Comparison of ENCODE assay signal across 36 cellular contexts in the genomic region with DNA sequence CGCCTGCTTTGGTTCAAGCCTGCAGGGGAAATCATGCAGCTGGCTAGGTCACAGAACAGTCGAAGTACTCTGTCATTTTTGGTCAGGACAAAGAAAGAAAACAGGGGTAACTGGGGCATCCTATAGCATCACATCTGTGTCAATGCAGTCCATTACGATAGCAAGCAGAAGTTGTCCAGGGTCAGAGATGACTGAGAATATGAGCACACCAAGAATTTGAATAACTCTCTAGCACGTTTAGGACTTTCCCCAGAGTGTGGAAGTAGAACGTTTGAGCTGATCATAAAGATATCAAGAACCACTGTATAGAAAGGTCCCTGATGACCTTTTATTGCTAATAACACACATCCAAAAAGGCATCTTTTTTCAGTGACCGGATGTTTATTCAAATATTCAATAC. TPM values are rescaled to one million over a fixed set of nuclear protein-coding genes. Genes with fewer than 3 reads are reported as not detected.
"Had no signal": no experiment of that assay in that cellular context is flagged by ENCODE, and none has a peak within 500 bp of the region (broad histone marks: within the 10 kb centered on the region; RNA-seq: fewer than 3 reads in every experiment).

No MANE protein-coding gene starts in this region.

- H3K4me2 ChIP-seq: hepatocyte had no signal

- H3K27me3 ChIP-seq: ascending aorta, breast epithelium, cardiac muscle cell, gastrocnemius medialis, hepatocyte had no signal

- H3K4me3 ChIP-seq: ascending aorta, breast epithelium, cardiac muscle cell, esophagus muscularis mucosa, gastrocnemius medialis, heart left ventricle, hepatocyte had no signal

- H3K4me1 Mint-ChIP-seq: activated CD4-positive, alpha-beta T cell treated with anti-CD3 and anti-CD28 coated beads for 36 hours; activated CD4-positive, alpha-beta T cell treated with anti-CD3 and anti-CD28 coated beads, Interleukin-2, amount 10 ng/mL, durations not matched to agents 24 days and 14 days; activated CD8-positive, alpha-beta memory T cell treated with anti-CD3 and anti-CD28 coated beads, Interleukin-2, amount 10 ng/mL, durations not matched to agents 7 days and 5 days; activated naive CD4-positive, alpha-beta T cell treated with anti-CD3 and anti-CD28 coated beads, Interleukin-2, amount 10 ng/mL, durations not matched to agents 7 days and 5 days; activated naive CD8-positive, alpha-beta T cell treated with anti-CD3 and anti-CD28 coated beads, Interleukin-2, amount 10 ng/mL, durations not matched to agents 7 days and 5 days; brain; T-helper 17 cell had no signal

- H3K27ac Mint-ChIP-seq: activated CD4-positive, alpha-beta memory T cell treated with anti-CD3 and anti-CD28 coated beads for 36 hours; activated CD4-positive, alpha-beta T cell treated with anti-CD3 and anti-CD28 coated beads for 36 hours; activated CD4-positive, alpha-beta T cell treated with anti-CD3 and anti-CD28 coated beads, Interleukin-2, amount 10 ng/mL, durations not matched to agents 24 days and 14 days; activated CD8-positive, alpha-beta memory T cell treated with anti-CD3 and anti-CD28 coated beads, Interleukin-2, amount 10 ng/mL, durations not matched to agents 7 days and 5 days; activated CD8-positive, alpha-beta T cell treated with anti-CD3 and anti-CD28 coated beads, Interleukin-2, amount 10 ng/mL, durations not matched to agents 7 days and 5 days; activated naive CD4-positive, alpha-beta T cell treated with anti-CD3 and anti-CD28 coated beads, Interleukin-2, amount 10 ng/mL, durations not matched to agents 7 days and 5 days; activated naive CD4-positive, alpha-beta T cell treated with anti-CD3 and anti-CD28 coated beads, Interleukin-2, amount 50 U/mL, for 72 hours; activated naive CD8-positive, alpha-beta T cell treated with anti-CD3 and anti-CD28 coated beads, Interleukin-2, amount 10 ng/mL, durations not matched to agents 7 days and 5 days; activated T-cell treated with anti-CD3 and anti-CD28 coated beads, Interleukin-2, amount 50 U/mL, for 72 hours; brain; effector memory CD8-positive, alpha-beta T cell; T-helper 17 cell; T-helper 2 cell treated with Interferon-gamma antibody and Interleukin-4, amounts not matched to agents 5 μg/mL and 100 μg/mL, for 36 hours had no signal

- H3K79me2 ChIP-seq: hepatocyte had no signal

- H3K27ac ChIP-seq: ascending aorta, breast epithelium, cardiac muscle cell, esophagus muscularis mucosa, foreskin keratinocyte, gastrocnemius medialis, heart left ventricle, hepatocyte had no signal

- H3K4me1 ChIP-seq: ascending aorta, breast epithelium, esophagus muscularis mucosa, foreskin keratinocyte, gastrocnemius medialis, heart left ventricle had no signal

- H3K9me3 ChIP-seq: ascending aorta, esophagus muscularis mucosa, gastrocnemius medialis had no signal

- H2AFZ ChIP-seq: hepatocyte had no signal

- H3K4me3 Mint-ChIP-seq: activated CD4-positive, alpha-beta memory T cell treated with anti-CD3 and anti-CD28 coated beads for 36 hours; activated CD4-positive, alpha-beta T cell treated with anti-CD3 and anti-CD28 coated beads for 36 hours; activated CD4-positive, alpha-beta T cell treated with anti-CD3 and anti-CD28 coated beads, Interleukin-2, amount 10 ng/mL, durations not matched to agents 24 days and 14 days; activated CD8-positive, alpha-beta memory T cell treated with anti-CD3 and anti-CD28 coated beads, Interleukin-2, amount 10 ng/mL, durations not matched to agents 7 days and 5 days; activated CD8-positive, alpha-beta T cell treated with anti-CD3 and anti-CD28 coated beads, Interleukin-2, amount 10 ng/mL, durations not matched to agents 7 days and 5 days; activated naive CD4-positive, alpha-beta T cell treated with anti-CD3 and anti-CD28 coated beads, Interleukin-2, amount 10 ng/mL, durations not matched to agents 7 days and 5 days; activated naive CD8-positive, alpha-beta T cell treated with anti-CD3 and anti-CD28 coated beads, Interleukin-2, amount 10 ng/mL, durations not matched to agents 7 days and 5 days; activated T-cell treated with anti-CD3 and anti-CD28 coated beads, Interleukin-2, amount 50 U/mL, for 72 hours; brain; effector memory CD8-positive, alpha-beta T cell; T-helper 17 cell; T-helper 2 cell treated with Interferon-gamma antibody and Interleukin-4, amounts not matched to agents 5 μg/mL and 100 μg/mL, for 36 hours had no signal

- ATAC-seq: activated CD4-positive, alpha-beta T cell treated with anti-CD3 and anti-CD28 coated beads for 36 hours; activated CD8-positive, alpha-beta memory T cell treated with anti-CD3 and anti-CD28 coated beads, Interleukin-2, amount 10 ng/mL, durations not matched to agents 7 days and 5 days; activated CD8-positive, alpha-beta T cell treated with anti-CD3 and anti-CD28 coated beads, Interleukin-2, amount 10 ng/mL, durations not matched to agents 7 days and 5 days; activated naive CD4-positive, alpha-beta T cell treated with anti-CD3 and anti-CD28 coated beads, Interleukin-2, amount 50 U/mL, for 72 hours; activated T-cell treated with anti-CD3 and anti-CD28 coated beads, Interleukin-2, amount 50 U/mL, for 72 hours; effector memory CD8-positive, alpha-beta T cell; foreskin keratinocyte; gastrocnemius medialis; heart left ventricle; T-helper 17 cell had no signal

- DNase-seq: activated CD4-positive, alpha-beta memory T cell treated with anti-CD3 and anti-CD28 coated beads for 36 hours; activated CD4-positive, alpha-beta T cell treated with anti-CD3 and anti-CD28 coated beads for 36 hours; activated CD4-positive, alpha-beta T cell treated with anti-CD3 and anti-CD28 coated beads, Interleukin-2, amount 10 ng/mL, durations not matched to agents 24 days and 14 days; activated CD4-positive, CD25-positive, alpha-beta regulatory T cell; activated CD4-positive, CD25-positive, alpha-beta regulatory T cell treated with anti-CD3 and anti-CD28 coated beads, Interleukin-2, amount 50 U/mL, for 72 hours; activated CD8-positive, alpha-beta memory T cell treated with anti-CD3 and anti-CD28 coated beads, Interleukin-2, amount 10 ng/mL, durations not matched to agents 7 days and 5 days; activated CD8-positive, alpha-beta memory T cell treated with anti-CD3 and anti-CD28 coated beads, Interleukin-2, amount 50 U/mL, for 4 hours; activated CD8-positive, alpha-beta T cell treated with anti-CD3 and anti-CD28 coated beads, Interleukin-2, amount 10 ng/mL, durations not matched to agents 7 days and 5 days; activated gamma-delta T cell; activated naive CD4-positive, alpha-beta T cell; activated naive CD4-positive, alpha-beta T cell treated with anti-CD3 and anti-CD28 coated beads, Interleukin-2, amount 10 ng/mL, durations not matched to agents 7 days and 5 days; activated naive CD8-positive, alpha-beta T cell treated with anti-CD3 and anti-CD28 coated beads, Interleukin-2, amount 10 ng/mL, durations not matched to agents 7 days and 5 days; activated T-cell treated with anti-CD3 and anti-CD28 coated beads, Interleukin-2, amount 50 U/mL, for 1 hour; activated T-cell treated with anti-CD3 and anti-CD28 coated beads, Interleukin-2, amount 50 U/mL, for 72 hours; central memory CD4-positive, alpha-beta T cell; cerebellar nuclear complex; cortex of kidney; dermis blood vessel endothelial cell; effector CD4-positive, alpha-beta T cell; effector memory CD8-positive, alpha-beta T cell; erythroblast; foreskin keratinocyte; gastrocnemius medialis; glutamatergic neuron; heart left ventricle; T-helper 17 cell; T1000 had no signal

- H3K9me3 Mint-ChIP-seq: activated CD4-positive, alpha-beta memory T cell treated with anti-CD3 and anti-CD28 coated beads for 36 hours; activated naive CD4-positive, alpha-beta T cell treated with anti-CD3 and anti-CD28 coated beads, Interleukin-2, amount 10 ng/mL, durations not matched to agents 7 days and 5 days; brain; effector memory CD8-positive, alpha-beta T cell; T-helper 2 cell treated with Interferon-gamma antibody and Interleukin-4, amounts not matched to agents 5 μg/mL and 100 μg/mL, for 36 hours had no signal

- H3K36me3 Mint-ChIP-seq: activated CD4-positive, alpha-beta memory T cell treated with anti-CD3 and anti-CD28 coated beads for 36 hours; activated CD8-positive, alpha-beta memory T cell treated with anti-CD3 and anti-CD28 coated beads, Interleukin-2, amount 10 ng/mL, durations not matched to agents 7 days and 5 days; activated naive CD4-positive, alpha-beta T cell treated with anti-CD3 and anti-CD28 coated beads, Interleukin-2, amount 10 ng/mL, durations not matched to agents 7 days and 5 days; activated naive CD4-positive, alpha-beta T cell treated with anti-CD3 and anti-CD28 coated beads, Interleukin-2, amount 50 U/mL, for 72 hours; activated naive CD8-positive, alpha-beta T cell treated with anti-CD3 and anti-CD28 coated beads, Interleukin-2, amount 10 ng/mL, durations not matched to agents 7 days and 5 days; brain had no signal

- H3K36me3 ChIP-seq: ascending aorta, breast epithelium, cardiac muscle cell, esophagus muscularis mucosa, gastrocnemius medialis, heart left ventricle had no signal

RNA-seq across cellular contexts. Expression of a gene that starts 12.7 kb away (rescaled TPM):
- total RNA-seq: activated CD4-positive, alpha-beta memory T cell treated with anti-CD3 and anti-CD28 coated beads for 36 hours; activated CD4-positive, alpha-beta T cell treated with anti-CD3 and anti-CD28 coated beads for 36 hours; activated CD4-positive, alpha-beta T cell treated with anti-CD3 and anti-CD28 coated beads, Interleukin-2, amount 10 ng/mL, durations not matched to agents 24 days and 14 days; activated CD8-positive, alpha-beta memory T cell treated with anti-CD3 and anti-CD28 coated beads for 36 hours; activated CD8-positive, alpha-beta memory T cell treated with anti-CD3 and anti-CD28 coated beads, Interleukin-2, amount 10 ng/mL, durations not matched to agents 7 days and 5 days; activated CD8-positive, alpha-beta T cell treated with anti-CD3 and anti-CD28 coated beads, Interleukin-2, amount 10 ng/mL, durations not matched to agents 7 days and 5 days; activated naive CD4-positive, alpha-beta T cell treated with anti-CD3 and anti-CD28 coated beads, Interleukin-2, amount 50 U/mL, for 72 hours; activated naive CD8-positive, alpha-beta T cell treated with anti-CD3 and anti-CD28 coated beads, Interleukin-2, amount 10 ng/mL, durations not matched to agents 7 days and 5 days; activated T-cell treated with anti-CD3 and anti-CD28 coated beads, Interleukin-2, amount 50 U/mL, for 72 hours; ascending aorta; dermis blood vessel endothelial cell; foreskin keratinocyte; T-helper 17 cell had no signal
- polyA plus RNA-seq: heart left ventricle had no signal
